Comparison of ENCODE assay signal across 10 cellular contexts in genomic region chr10:46907186-46907585, GRCh38. TPM values are rescaled to one million over a fixed set of nuclear protein-coding genes. Genes with fewer than 3 reads are reported as not detected.
DNase-seq lines count a peak whose midpoint lies in the region; ATAC-seq and TF ChIP-seq lines count a peak whose summit lies in the region.
"Not testable (repeated sequence)": the region's sequence is repeated elsewhere in the genome, so short reads cannot be mapped to it uniquely, and the experiment has no call there.
"Had no signal": no experiment of that assay in that cellular context is flagged by ENCODE, and none has a peak within 500 bp of the region (broad histone marks: within the 10 kb centered on the region; RNA-seq: fewer than 3 reads in every experiment).

No MANE protein-coding gene starts in this region.

- not testable (repeated sequence) for H3K9ac ChIP-seq in IMR-90 (ENCODE audit: low read depth, low read length)

- H4K8ac ChIP-seq in IMR-90 (ENCODE audit: low read depth in 2 of 2, low read length in 2 of 2): not testable (repeated sequence)

- H3K27ac ChIP-seq in IMR-90 (ENCODE audit: insufficient read depth, low read length); RWPE2 (ENCODE audit: poor library complexity, severe bottlenecking): not testable (repeated sequence)

- not testable (repeated sequence) for H3K4me2 ChIP-seq in IMR-90 (ENCODE audit: low read depth, low read length)

- H4K91ac ChIP-seq in IMR-90 (ENCODE audit: insufficient read depth, low read depth, low read length): not testable (repeated sequence)

- not testable (repeated sequence) for H3K18ac ChIP-seq in IMR-90 (ENCODE audit: low read depth, low read length)

- TF ChIP-seq CTCF in IMR-90 (conservative IDR thresholded peaks at IDR 0.05; ENCODE audit: low read depth, low read length); RWPE2 (IDR thresholded peaks at IDR 0.05; ENCODE audit: poor library complexity, severe bottlenecking); activated CD8-positive, alpha-beta T cell treated with anti-CD3 and anti-CD28 coated beads for 36 hours (IDR thresholded peaks at IDR 0.05): not testable (repeated sequence)

- H3K27me3 Mint-ChIP-seq in activated CD8-positive, alpha-beta T cell treated with anti-CD3 and anti-CD28 coated beads for 36 hours; activated T-helper 17 cell treated with anti-CD3 and anti-CD28 coated beads, Interleukin-2, amount 50 U/mL, for 72 hours: not testable (repeated sequence)

- DNase-seq in IMR-90; RWPE2 (ENCODE audit: low spot score); activated CD8-positive, alpha-beta T cell treated with anti-CD3 and anti-CD28 coated beads for 36 hours; stimulated activated effector memory CD8-positive, alpha-beta T cell treated with anti-CD3 and anti-CD28 coated beads, Interleukin-12 subunit alpha, Interleukin-12 subunit beta, amount 100 ng/mL, for 72 hours (ENCODE audit: low spot score in 2 of 2): not testable (repeated sequence)

- H4K20me1 ChIP-seq in IMR-90 (ENCODE audit: insufficient read depth, low read length): not testable (repeated sequence)

- not testable (repeated sequence) for H3K23ac ChIP-seq in IMR-90 (ENCODE audit: low read depth, low read length)

- not testable (repeated sequence) for H3K4me3 ChIP-seq in IMR-90 (ENCODE audit: insufficient read depth, low read depth, low read length); RWPE2 (ENCODE audit: severe bottlenecking)

- H2BK5ac ChIP-seq in IMR-90 (ENCODE audit: low read depth, low read length, poor library complexity, severe bottlenecking): not testable (repeated sequence)

- not testable (repeated sequence) for H2AK9ac ChIP-seq in IMR-90 (replicated peaks; ENCODE audit: low read depth, low read length, poor library complexity)

- H3K4me1 ChIP-seq in IMR-90 (ENCODE audit: control insufficient read depth, insufficient read depth, low read length); RWPE2 (ENCODE audit: insufficient read depth, poor library complexity, severe bottlenecking): not testable (repeated sequence)

- ATAC-seq in IMR-90 (ENCODE audit: low read depth) (peak; percentile 54), RWPE2 (ENCODE audit: low read depth) (0 out of 3 replicates have a peak, but pooled peaks have one; percentile 41), esophagus mucosa (peak; percentile 80)
- peak; percentile 74 for ATAC-seq in activated CD8-positive, alpha-beta T cell treated with anti-CD3 and anti-CD28 coated beads for 36 hours
- ATAC-seq in activated T-helper 17 cell treated with anti-CD3 and anti-CD28 coated beads, Interleukin-2, amount 50 U/mL, for 72 hours (replicated peaks): peak; percentile 37
- peak; percentile 47 for ATAC-seq in stimulated activated effector memory CD8-positive, alpha-beta T cell treated with anti-CD3 and anti-CD28 coated beads, Interleukin-12 subunit alpha, Interleukin-12 subunit beta, amount 100 ng/mL, for 72 hours

- H3K27ac Mint-ChIP-seq in activated CD8-positive, alpha-beta T cell treated with anti-CD3 and anti-CD28 coated beads for 36 hours; activated T-helper 17 cell treated with anti-CD3 and anti-CD28 coated beads, Interleukin-2, amount 50 U/mL, for 72 hours; stimulated activated effector memory CD8-positive, alpha-beta T cell treated with anti-CD3 and anti-CD28 coated beads, Interleukin-12 subunit alpha, Interleukin-12 subunit beta, amount 100 ng/mL, for 72 hours: not testable (repeated sequence)

- H3K79me1 ChIP-seq in IMR-90 (ENCODE audit: low read depth in 1 of 2, low read length in 2 of 2): not testable (repeated sequence)

- not testable (repeated sequence) for H3K36me3 Mint-ChIP-seq in activated CD8-positive, alpha-beta T cell treated with anti-CD3 and anti-CD28 coated beads for 36 hours (ENCODE audit: low read depth); activated T-helper 17 cell treated with anti-CD3 and anti-CD28 coated beads, Interleukin-2, amount 50 U/mL, for 72 hours (ENCODE audit: low read depth); stimulated activated effector memory CD8-positive, alpha-beta T cell treated with anti-CD3 and anti-CD28 coated beads, Interleukin-12 subunit alpha, Interleukin-12 subunit beta, amount 100 ng/mL, for 72 hours

- not testable (repeated sequence) for H3K4me3 Mint-ChIP-seq in activated CD8-positive, alpha-beta T cell treated with anti-CD3 and anti-CD28 coated beads for 36 hours; activated T-helper 17 cell treated with anti-CD3 and anti-CD28 coated beads, Interleukin-2, amount 50 U/mL, for 72 hours; stimulated activated effector memory CD8-positive, alpha-beta T cell treated with anti-CD3 and anti-CD28 coated beads, Interleukin-12 subunit alpha, Interleukin-12 subunit beta, amount 100 ng/mL, for 72 hours

- CTCF ChIA-PET in IMR-90 (lab: Yijun Ruan, JAX); activated CD8-positive, alpha-beta T cell treated with anti-CD3 and anti-CD28 coated beads for 36 hours (lab: Charles Lee): not testable (repeated sequence)

- H3K9me3 ChIP-seq in IMR-90 (ENCODE audit: control insufficient read depth, insufficient read depth, low read length); RWPE2 (ENCODE audit: severe bottlenecking): not testable (repeated sequence)

- not testable (repeated sequence) for H3K9me1 ChIP-seq in IMR-90 (ENCODE audit: insufficient read depth, low read length)

- not testable (repeated sequence) for H2AK5ac ChIP-seq in IMR-90 (ENCODE audit: low read depth, low read length)

- not testable (repeated sequence) for H2BK15ac ChIP-seq in IMR-90 (ENCODE audit: low read depth, low read length)

- no CpG with 5 or more reads among the region's 4 CpGs for WGBS in IMR-90 (ENCODE audit: extremely low coverage in 2 of 2, insufficient read length in 1 of 2), 2 experiments

- not testable (repeated sequence) for H3K9me3 Mint-ChIP-seq in activated CD8-positive, alpha-beta T cell treated with anti-CD3 and anti-CD28 coated beads for 36 hours; activated T-helper 17 cell treated with anti-CD3 and anti-CD28 coated beads, Interleukin-2, amount 50 U/mL, for 72 hours; stimulated activated effector memory CD8-positive, alpha-beta T cell treated with anti-CD3 and anti-CD28 coated beads, Interleukin-12 subunit alpha, Interleukin-12 subunit beta, amount 100 ng/mL, for 72 hours

- not testable (repeated sequence) for H2BK120ac ChIP-seq in IMR-90 (ENCODE audit: low read depth, low read length)

- not testable (repeated sequence) for H3K4ac ChIP-seq in IMR-90 (ENCODE audit: low read depth, low read length)

- H4K5ac ChIP-seq in IMR-90 (ENCODE audit: low read depth, low read length): not testable (repeated sequence)

- H3K27me3 ChIP-seq in IMR-90 (ENCODE audit: control insufficient read depth, insufficient read depth, low read length); RWPE2 (ENCODE audit: insufficient read depth, poor library complexity, severe bottlenecking): not testable (repeated sequence)

- POLR2A ChIA-PET in IMR-90 (lab: Charles Lee; ENCODE audit: unreplicated experiment); activated CD8-positive, alpha-beta T cell treated with anti-CD3 and anti-CD28 coated beads for 36 hours (lab: Charles Lee): not testable (repeated sequence)

- TF ChIP-seq RAD21 in IMR-90 (IDR thresholded peaks at IDR 0.05; ENCODE audit: low read length): not testable (repeated sequence)

- not testable (repeated sequence) for H2BK20ac ChIP-seq in IMR-90 (ENCODE audit: low read depth, low read length)

- H3K56ac ChIP-seq in IMR-90 (ENCODE audit: extremely low read depth, insufficient read depth, low read length): not testable (repeated sequence)

- H2AFZ ChIP-seq in IMR-90 (replicated peaks; ENCODE audit: low read length, poor library complexity): not testable (repeated sequence)

- H3K36me3 ChIP-seq in IMR-90 (ENCODE audit: control insufficient read depth, insufficient read depth, low read length); RWPE2 (ENCODE audit: low read depth): not testable (repeated sequence)

- intact Hi-C loops in IMR-90 (cut with micrococcal nuclease); activated CD8-positive, alpha-beta T cell treated with anti-CD3 and anti-CD28 coated beads for 36 hours (cut with micrococcal nuclease): not testable (repeated sequence)

- not testable (repeated sequence) for H3K4me1 Mint-ChIP-seq in activated CD8-positive, alpha-beta T cell treated with anti-CD3 and anti-CD28 coated beads for 36 hours (ENCODE audit: low read depth); activated T-helper 17 cell treated with anti-CD3 and anti-CD28 coated beads, Interleukin-2, amount 50 U/mL, for 72 hours; stimulated activated effector memory CD8-positive, alpha-beta T cell treated with anti-CD3 and anti-CD28 coated beads, Interleukin-12 subunit alpha, Interleukin-12 subunit beta, amount 100 ng/mL, for 72 hours

- TF ChIP-seq POLR2A in IMR-90 (IDR thresholded peaks at IDR 0.05; ENCODE audit: low read depth, low read length): not testable (repeated sequence)

- in situ Hi-C loops in IMR-90 (cut with MboI; ENCODE audit: low sequenced_read_pairs): not testable (repeated sequence)

- BruUV-seq in IMR-90 (replicated peaks; lab: Mats Ljungman, UMichigan): not testable (repeated sequence)

- dilution Hi-C loops in IMR-90 (cut with HindIII; ENCODE audit: low sequenced_read_pairs, unreplicated experiment): not testable (repeated sequence)

- not testable (repeated sequence) for H3K14ac ChIP-seq in IMR-90 (replicated peaks; ENCODE audit: low read depth, low read length)

RNA-seq across cellular contexts. Expression of gene PTPN20, which starts 4.0 kb away (rescaled TPM):
- total RNA-seq in IMR-90 (2012; rRNA removed) (not detected in 2 replicates), esophagus mucosa (1.8 TPM)
- polyA plus RNA-seq in IMR-90 (2012; rRNA removed): 0.14 TPM in 1 of 2 replicates, not detected in the other
- not detected in 2 replicates for polyA plus RNA-seq in IMR-90 (2012; cell fraction: cytosol; rRNA removed)
- polyA plus RNA-seq in IMR-90 (2012; cell fraction: nucleus; rRNA removed; ENCODE audit: low replicate concordance): 0.07 TPM in 1 of 2 replicates, not detected in the other
- under 1 TPM; 0.11 to 0.47 TPM for total RNA-seq in activated CD8-positive, alpha-beta T cell treated with anti-CD3 and anti-CD28 coated beads for 36 hours
- total RNA-seq in activated T-helper 17 cell treated with anti-CD3 and anti-CD28 coated beads, Interleukin-2, amount 50 U/mL, for 72 hours: under 1 TPM; 0.22 to 0.85 TPM
- total RNA-seq: Daoy, G401, HFFc6 had no signal
- polyA plus RNA-seq: CD14-positive monocyte had no signal
